ENCODE assay signal across 9 cellular contexts in genomic region chr19:13833330-13834265, GRCh38. TPM values are rescaled to one million over a fixed set of nuclear protein-coding genes. Genes with fewer than 3 reads are reported as not detected.
A peak's percentile ranks its signal among the peaks of the same experiment; 100 is the strongest.
DNase-seq lines count a peak whose midpoint lies in the region; ATAC-seq and TF ChIP-seq lines count a peak whose summit lies in the region.
"Had no signal": no experiment of that assay in that cellular context is flagged by ENCODE, and none has a peak within 500 bp of the region (broad histone marks: within the 10 kb centered on the region; RNA-seq: fewer than 3 reads in every experiment).

No MANE protein-coding gene starts in this region.

- in situ Hi-C loops in Caki2 (cut with HindIII; ENCODE audit: low pct_unique_long_range_greater_than_20kb, low sequenced_read_pairs) = no loop called here
- in situ Hi-C loops in IMR-90 (cut with MboI; ENCODE audit: low sequenced_read_pairs) = loop anchor here (25.0 kb wide), 1 partner anchor 1046 kb away; the partner anchor contains the start of genes HOOK2 and JUNB

- H2BK15ac ChIP-seq in IMR-90 (ENCODE audit: low read depth, low read length) = no peak overlapping the region

- CTCF ChIA-PET in IMR-90 (lab: Yijun Ruan, JAX) = no interaction called here

- no peak overlapping the region for H3K56ac ChIP-seq in IMR-90 (ENCODE audit: extremely low read depth, insufficient read depth, low read length)

- TF ChIP-seq RAD21 in IMR-90 (IDR thresholded peaks at IDR 0.05; ENCODE audit: low read length) = no peak; the same call in 1 of the 2 replicates

- intact Hi-C loops in IMR-90 (cut with micrococcal nuclease) = no loop called here
- intact Hi-C loops in stomach (cut with DNase I; ENCODE audit: low total_unique reads) = no loop called here

- ATAC-seq in GM21360 (IDR thresholded peaks at IDR 0.05; ENCODE audit: unreplicated experiment) (peak; percentile 68), IMR-90 (ENCODE audit: low read depth) (peak; percentile 89)

- H3K36me3 ChIP-seq in IMR-90 (ENCODE audit: control insufficient read depth, insufficient read depth, low read length) = peaks cover 46% of the 10 kb centered on the region
- H3K36me3 ChIP-seq in Peyer's patch = peaks cover 0 to 31% (median 0%) of the 10 kb centered on the region in 3 donors
- H3K36me3 ChIP-seq in stomach = peaks cover 23 to 69% (median 48%) of the 10 kb centered on the region in 4 donors

- H3K27ac Mint-ChIP-seq in nephron progenitor cell = peak overlapping the region; percentile 75

- H2BK120ac ChIP-seq in IMR-90 (ENCODE audit: low read depth, low read length) = no peak overlapping the region

- H3K36me3 Mint-ChIP-seq in nephron progenitor cell (ENCODE audit: low read depth) = peaks cover 26% of the 10 kb centered on the region

- no peak overlapping the region for H4K91ac ChIP-seq in IMR-90 (ENCODE audit: insufficient read depth, low read depth, low read length)

- dilution Hi-C loops in IMR-90 (cut with HindIII; ENCODE audit: low sequenced_read_pairs, unreplicated experiment) = no loop called here

- POLR2A ChIA-PET in IMR-90 (lab: Charles Lee; ENCODE audit: unreplicated experiment) = interaction anchor here (0.8 kb wide), 1 partner anchor 28 kb away, joined by 3 read pairs; no protein-coding TSS in a partner anchor

- no peak for TF ChIP-seq EP300 in stomach (IDR thresholded peaks at IDR 0.05)

- H3K27me3 ChIP-seq in IMR-90 (ENCODE audit: control insufficient read depth, insufficient read depth, low read length) = no peaks in the 10 kb centered on the region
- H3K27me3 ChIP-seq in Peyer's patch = no peaks in the 10 kb centered on the region
- no peaks in the 10 kb centered on the region for H3K27me3 ChIP-seq in stomach

- H4K5ac ChIP-seq in IMR-90 (ENCODE audit: low read depth, low read length) = no peak overlapping the region

- H3K4me3 Mint-ChIP-seq in nephron progenitor cell = peak overlapping the region; percentile 77

- no peaks in the 10 kb centered on the region for H3K9me3 ChIP-seq in IMR-90 (ENCODE audit: control insufficient read depth, insufficient read depth, low read length)
- H3K9me3 ChIP-seq in Peyer's patch = no peaks in the 10 kb centered on the region
- H3K9me3 ChIP-seq in stomach = no peaks in the 10 kb centered on the region

- peak overlapping the region; percentile 97 for H2AK9ac ChIP-seq in IMR-90 (replicated peaks; ENCODE audit: low read depth, low read length, poor library complexity)

- H3K4me3 ChIP-seq in IMR-90 (ENCODE audit: insufficient read depth, low read depth, low read length) = no peak overlapping the region
- H3K4me3 ChIP-seq in Peyer's patch = peak overlapping the region; percentile 31 to 46 (median 42)
- H3K4me3 ChIP-seq in fibroblast of the aortic adventitia (ENCODE audit: low read depth, low read length) = no peak overlapping the region
- H3K4me3 ChIP-seq in stomach = peak overlapping the region; percentile 12 to 34 (median 32)

- peak overlapping the region; percentile 46; the same call in 1 of the 2 replicates for H3K4ac ChIP-seq in IMR-90 (ENCODE audit: low read depth, low read length)

- peak overlapping the region; percentile 26 for H2BK5ac ChIP-seq in IMR-90 (ENCODE audit: low read depth, low read length, poor library complexity, severe bottlenecking)

- peak overlapping the region; percentile 67 for H2AFZ ChIP-seq in IMR-90 (replicated peaks; ENCODE audit: low read length, poor library complexity)

- peak; percentile 78 for TF ChIP-seq POLR2A in IMR-90 (IDR thresholded peaks at IDR 0.05; ENCODE audit: low read depth, low read length)
- TF ChIP-seq POLR2A in Peyer's patch (IDR thresholded peaks at IDR 0.05) = peak in 1 of 2 donors; percentile 27
- no peak for TF ChIP-seq POLR2A in stomach (IDR thresholded peaks at IDR 0.05)

- peak overlapping the region; percentile 44 for H2AK5ac ChIP-seq in IMR-90 (ENCODE audit: low read depth, low read length)

- H3K27me3 Mint-ChIP-seq in nephron progenitor cell (ENCODE audit: low read depth, poor library complexity) = peaks cover 4% of the 10 kb centered on the region

- no TSS peak for BruUV-seq in IMR-90 (replicated peaks; lab: Mats Ljungman, UMichigan)

- H3K27ac ChIP-seq in IMR-90 (ENCODE audit: insufficient read depth, low read length) (peak overlapping the region; percentile 20), Peyer's patch (peak overlapping the region; percentile 76 to 97 (median 82)), stomach (peak overlapping the region; percentile 70 to 100 (median 99))

- TF ChIP-seq CTCF in IMR-90 (conservative IDR thresholded peaks at IDR 0.05; ENCODE audit: low read depth, low read length) (peak; percentile 49), Peyer's patch (IDR thresholded peaks at IDR 0.05) (peak; percentile 14 to 66 (median 55)), fibroblast of the aortic adventitia (IDR thresholded peaks at IDR 0.05; ENCODE audit: insufficient read depth, low read length) (peak; percentile 27), nephron progenitor cell (IDR thresholded peaks at IDR 0.05) (peak; percentile 28), stomach (IDR thresholded peaks at IDR 0.05) (peak in 4 of 7 experiments; percentile 9 to 52 (median 36))

- H3K9me3 Mint-ChIP-seq in nephron progenitor cell = no peaks in the 10 kb centered on the region

- WGBS in IMR-90 (ENCODE audit: extremely low coverage in 2 of 2, insufficient read length in 1 of 2), 2 experiments = 9% methylated on average over 23 of the region's 59 CpGs; no CpG with 5 or more reads in 1 of the 2 experiments
- 6 to 11% (median 7%) methylated on average over 25 to 59 of the region's 59 CpGs for WGBS in stomach, 5 donors

- peak overlapping the region in 1 of 2 experiments; percentile 37; a peak in 1 of 4 replicates for H4K8ac ChIP-seq in IMR-90 (ENCODE audit: low read depth in 2 of 2, low read length in 2 of 2)

- H3K9ac ChIP-seq in IMR-90 (ENCODE audit: low read depth, low read length) = peak overlapping the region; percentile 6; the same call in 1 of the 2 replicates

- DNase-seq in Caki2 (ENCODE audit: low read depth) = peak; percentile 93
- DNase-seq in IMR-90 = peak; percentile 86
- DNase-seq in Peyer's patch = peak; percentile 94 to 99 (median 97)
- peak; percentile 87 for DNase-seq in activated T-helper 9 cell treated with anti-CD3 and anti-CD28 coated beads, Interleukin-2, amount 50 U/mL, for 16 hours (ENCODE audit: low read depth)
- DNase-seq in fibroblast of the aortic adventitia (ENCODE audit: low read depth) = peak; percentile 82
- DNase-seq in nephron progenitor cell = peak; percentile 96
- DNase-seq in stomach = peak; percentile 95

- peaks cover 5% of the 10 kb centered on the region for H3K9me1 ChIP-seq in IMR-90 (ENCODE audit: insufficient read depth, low read length)

- peaks cover 31% of the 10 kb centered on the region for H3K4me1 ChIP-seq in IMR-90 (ENCODE audit: control insufficient read depth, insufficient read depth, low read length)
- H3K4me1 ChIP-seq in Peyer's patch = peaks cover 0 to 57% (median 22%) of the 10 kb centered on the region in 4 donors
- peaks cover 50 to 65% (median 57%) of the 10 kb centered on the region in 4 donors for H3K4me1 ChIP-seq in stomach

- H2BK20ac ChIP-seq in IMR-90 (ENCODE audit: low read depth, low read length) = no peak overlapping the region

- peak overlapping the region; percentile 34; the same call in 1 of the 2 replicates for H3K23ac ChIP-seq in IMR-90 (ENCODE audit: low read depth, low read length)

- peaks cover 87% of the 10 kb centered on the region for H4K20me1 ChIP-seq in IMR-90 (ENCODE audit: insufficient read depth, low read length)

- H3K14ac ChIP-seq in IMR-90 (replicated peaks; ENCODE audit: low read depth, low read length) = 0 out of 2 replicates have a peak overlapping the region, but pooled peaks have one; percentile 18

- no peak overlapping the region for H3K18ac ChIP-seq in IMR-90 (ENCODE audit: low read depth, low read length)

- H3K4me2 ChIP-seq in IMR-90 (ENCODE audit: low read depth, low read length) = peak overlapping the region; percentile 4; the same call in 1 of the 2 replicates

- peaks cover 32% of the 10 kb centered on the region for H3K4me1 Mint-ChIP-seq in nephron progenitor cell

- H3K79me1 ChIP-seq in IMR-90 (ENCODE audit: low read depth in 1 of 2, low read length in 2 of 2) = peaks cover 6 to 58% of the 10 kb centered on the region in 2 experiments; a peak in 3 of 4 replicates

TF ChIP-seq in IMR-90, 13 proteins besides CTCF, POLR2A, EP300 and RAD21 (continues in another document):
- TF ChIP-seq FOS (IDR thresholded peaks at IDR 0.05; ENCODE audit: low read depth, low read length) = no peak; the same call in 1 of the 2 replicates
- TF ChIP-seq CHD1 (IDR thresholded peaks at IDR 0.05; ENCODE audit: low read depth, low read length) = peak; percentile 7; the same call in 1 of the 2 replicates
- TF ChIP-seq CEBPB (IDR thresholded peaks at IDR 0.05; ENCODE audit: low read depth, low read length) = peak; percentile 85
- TF ChIP-seq MAZ (IDR thresholded peaks at IDR 0.05; ENCODE audit: borderline replicate concordance, low read depth, low read length) = peak; percentile 35; the same call in 1 of the 2 replicates

RNA-seq across cellular contexts. Expression of gene ZSWIM4, which starts 38.4 kb away (rescaled TPM):
- 6.2 and 6.3 TPM in 2 replicates for total RNA-seq in Caki2 (2014; rRNA removed; shearing (Covaris generic); ENCODE audit: low replicate concordance)
- total RNA-seq in IMR-90 (2012; rRNA removed) (1.9 and 2.2 TPM in 2 replicates), Peyer's patch (1 to 10 TPM; 1.6 to 9.1 (median 5.8) TPM), fibroblast of the aortic adventitia (ENCODE audit: low replicate concordance) (0.57 and 6.7 TPM in 2 replicates), stomach (10 to 100 TPM in 1 of 5 donors, 1 to 10 TPM in 4; 2.2 to 14.0 (median 4.3) TPM)
- polyA plus RNA-seq in IMR-90 (2012; rRNA removed) (6.2 and 7.6 TPM in 2 replicates), stomach (1 to 10 TPM; 2.3 to 4.9 (median 3.0) TPM)
- polyA plus RNA-seq in IMR-90 (2012; cell fraction: cytosol; rRNA removed) = 4.7 and 10.4 TPM in 2 replicates
- 13.1 and 27.5 TPM in 2 replicates for polyA plus RNA-seq in IMR-90 (2012; cell fraction: nucleus; rRNA removed; ENCODE audit: low replicate concordance)

RNA-seq across cellular contexts. Expression of gene NANOS3, which starts 43.3 kb away (rescaled TPM):
- not detected in 2 replicates for total RNA-seq in Caki2 (2014; rRNA removed; shearing (Covaris generic); ENCODE audit: low replicate concordance)
- total RNA-seq in IMR-90 (2012; rRNA removed) (not detected in 2 replicates), Peyer's patch (not detected), fibroblast of the aortic adventitia (ENCODE audit: low replicate concordance) (0.27 TPM in 1 of 2 replicates, not detected in the other), stomach (not detected)
- polyA plus RNA-seq in IMR-90 (2012; rRNA removed) (0.63 and 0.85 TPM in 2 replicates), stomach (1 to 10 TPM in 1 of 3 donors, not detected in 2; 1.2 TPM)
- 0.36 and 0.53 TPM in 2 replicates for polyA plus RNA-seq in IMR-90 (2012; cell fraction: cytosol; rRNA removed)
- 2.2 and 3.8 TPM in 2 replicates for polyA plus RNA-seq in IMR-90 (2012; cell fraction: nucleus; rRNA removed; ENCODE audit: low replicate concordance)
- total RNA-seq: pulmonary artery endothelial cell had no signal

RNA-seq across cellular contexts. Expression of gene C19orf53, which starts 59.3 kb away (rescaled TPM):
- 170 and 176 TPM in 2 replicates for total RNA-seq in Caki2 (2014; rRNA removed; shearing (Covaris generic); ENCODE audit: low replicate concordance)
- 61.3 and 68.3 TPM in 2 replicates for total RNA-seq in IMR-90 (2012; rRNA removed)
- 290 and 349 TPM in 2 replicates for polyA plus RNA-seq in IMR-90 (2012; rRNA removed)
- polyA plus RNA-seq in IMR-90 (2012; cell fraction: cytosol; rRNA removed) = 572 and 791 TPM in 2 replicates
- polyA plus RNA-seq in IMR-90 (2012; cell fraction: nucleus; rRNA removed; ENCODE audit: low replicate concordance) = 129 and 215 TPM in 2 replicates
- 100 to 1,000 TPM in 1 of 4 donors, 10 to 100 TPM in 3; 71.3 to 148 (median 84.3) TPM for total RNA-seq in Peyer's patch
- 43.3 and 78.0 TPM in 2 replicates for total RNA-seq in fibroblast of the aortic adventitia (ENCODE audit: low replicate concordance)
- total RNA-seq in stomach = 100 to 1,000 TPM in 4 of 5 donors, 10 to 100 TPM in 1; 14.7 to 271 (median 188) TPM
- 100 to 1,000 TPM; 171 to 221 (median 196) TPM for polyA plus RNA-seq in stomach

Comparison
In these comparisons a context has a peak if more than half of its experiments do, and no peak if none do; other contexts are left out.
1. H3K27ac ChIP-seq: peak in every context shown above with its lines; median percentile 99 in stomach; 82 in Peyer's patch; 20 in IMR-90.
2. H3K4me3 ChIP-seq: peak in Peyer's patch (4 of 4) and stomach (4 of 4); none in IMR-90 (single experiment) and fibroblast of the aortic adventitia (single experiment).
3. Peak in every context shown above with its lines, with median percentiles within 50 percentile points of each other: DNase-seq and CTCF ChIP-seq.